In genomic region chr12:915090-915489, GRCh38 we compare ENCODE assay signal across 14 cellular contexts. TPM values are rescaled to one million over a fixed set of nuclear protein-coding genes. Genes with fewer than 3 reads are reported as not detected.
A peak's percentile ranks its signal among the peaks of the same experiment; 100 is the strongest.
DNase-seq lines count a peak whose midpoint lies in the region; ATAC-seq, FAIRE-seq and TF ChIP-seq lines count a peak whose summit lies in the region.
"Had no signal": no experiment of that assay in that cellular context is flagged by ENCODE, and none has a peak within 500 bp of the region (broad histone marks: within the 10 kb centered on the region; RNA-seq: fewer than 3 reads in every experiment).

No MANE protein-coding gene starts in this region.

- no peaks in the 10 kb centered on the region for H3K9me3 ChIP-seq in naive thymus-derived CD4-positive, alpha-beta T cell (ENCODE audit: control insufficient read depth in 2 of 3, low read length in 3 of 3)
- H3K9me3 ChIP-seq: mucosa of descending colon, thyroid gland had no signal

- H3K9me3 Mint-ChIP-seq in IgD-negative memory B cell, result no peaks in the 10 kb centered on the region
- H3K9me3 Mint-ChIP-seq in activated T-helper 17 cell treated with anti-CD3 and anti-CD28 coated beads, Interleukin-2, amount 50 U/mL, for 72 hours, result no peaks in the 10 kb centered on the region
- peaks cover 0 to 7% (median 0%) of the 10 kb centered on the region in 11 donors for H3K9me3 Mint-ChIP-seq in naive thymus-derived CD4-positive, alpha-beta T cell
- H3K9me3 Mint-ChIP-seq: brain had no signal

- no peaks in the 10 kb centered on the region for H3K27me3 Mint-ChIP-seq in IgD-negative memory B cell
- H3K27me3 Mint-ChIP-seq in activated T-helper 17 cell treated with anti-CD3 and anti-CD28 coated beads, Interleukin-2, amount 50 U/mL, for 72 hours, result no peaks in the 10 kb centered on the region
- no peaks in the 10 kb centered on the region for H3K27me3 Mint-ChIP-seq in naive thymus-derived CD4-positive, alpha-beta T cell
- H3K27me3 Mint-ChIP-seq: brain had no signal

- H3K27ac Mint-ChIP-seq in IgD-negative memory B cell, result peak overlapping the region in 2 of 3 donors; percentile 61 to 71
- peak overlapping the region; percentile 80 for H3K27ac Mint-ChIP-seq in activated T-helper 17 cell treated with anti-CD3 and anti-CD28 coated beads, Interleukin-2, amount 50 U/mL, for 72 hours
- H3K27ac Mint-ChIP-seq in naive thymus-derived CD4-positive, alpha-beta T cell, result peak overlapping the region in 8 of 9 donors; percentile 51 to 84 (median 76)

- no peaks in the 10 kb centered on the region for H3K27me3 ChIP-seq in naive thymus-derived CD4-positive, alpha-beta T cell (ENCODE audit: control insufficient read depth in 2 of 2, insufficient read depth in 2 of 2, low read length in 2 of 2)
- H3K27me3 ChIP-seq: thyroid gland had no signal

- intact Hi-C loops in naive thymus-derived CD4-positive, alpha-beta T cell (cut with micrococcal nuclease), result no loop called here

- CTCF ChIA-PET in naive thymus-derived CD4-positive, alpha-beta T cell (lab: Charles Lee), result no interaction called here

- no peak overlapping the region for H3K4me3 Mint-ChIP-seq in IgD-negative memory B cell
- no peak overlapping the region for H3K4me3 Mint-ChIP-seq in activated T-helper 17 cell treated with anti-CD3 and anti-CD28 coated beads, Interleukin-2, amount 50 U/mL, for 72 hours
- H3K4me3 Mint-ChIP-seq in naive thymus-derived CD4-positive, alpha-beta T cell, result peak overlapping the region in 2 of 10 donors; percentile 28 to 42
- H3K4me3 Mint-ChIP-seq: brain had no signal

- H3K4me1 ChIP-seq in naive thymus-derived CD4-positive, alpha-beta T cell (ENCODE audit: control insufficient read depth in 2 of 2, insufficient read depth in 2 of 2, low read length in 2 of 2), result peaks cover 0 to 6% of the 10 kb centered on the region in 2 donors
- H3K4me1 ChIP-seq: thyroid gland had no signal

- H3K36me3 Mint-ChIP-seq in IgD-negative memory B cell, result peaks cover 2% of the 10 kb centered on the region
- peaks cover 87% of the 10 kb centered on the region for H3K36me3 Mint-ChIP-seq in activated T-helper 17 cell treated with anti-CD3 and anti-CD28 coated beads, Interleukin-2, amount 50 U/mL, for 72 hours (ENCODE audit: low read depth)
- H3K36me3 Mint-ChIP-seq in naive thymus-derived CD4-positive, alpha-beta T cell, result peaks cover 6 to 48% (median 23%) of the 10 kb centered on the region in 5 donors

- no peak for FAIRE-seq in GM12891 (lab: Jason Lieb, UNC)

- POLR2A ChIA-PET in naive thymus-derived CD4-positive, alpha-beta T cell (lab: Charles Lee), result interaction anchor here (0.7 kb wide), 1 partner anchor 34 kb away, joined by 3 read pairs; the partner anchor contains the start of gene RAD52

- no peak overlapping the region for H3K27ac ChIP-seq in naive thymus-derived CD4-positive, alpha-beta T cell (ENCODE audit: low read depth, low read length)

- DNase-seq in ELF-1 (ENCODE audit: low read depth, low spot score) (peak; percentile 57), epidermal melanocyte (ENCODE audit: insufficient read length, low spot score) (no peak), GM12891 (ENCODE audit: insufficient read length, low spot score) (no peak)
- no peak for DNase-seq in naive thymus-derived CD4-positive, alpha-beta T cell
- DNase-seq in central memory CD4-positive, alpha-beta T cell, result no peak
- DNase-seq: activated CD8-positive, alpha-beta memory T cell treated with anti-CD3 and anti-CD28 coated beads, Interleukin-2, amount 50 U/mL, for 4 hours; mucosa of descending colon; NCI-H2029; T1000; thyroid gland had no signal

- H3K36me3 ChIP-seq in naive thymus-derived CD4-positive, alpha-beta T cell (ENCODE audit: control insufficient read depth in 2 of 3, insufficient read depth in 3 of 3, low read length in 3 of 3), result peaks cover 18 to 74% (median 19%) of the 10 kb centered on the region in 3 experiments

- no peak for ATAC-seq in activated T-helper 17 cell treated with anti-CD3 and anti-CD28 coated beads, Interleukin-2, amount 50 U/mL, for 72 hours (replicated peaks)
- ATAC-seq in naive thymus-derived CD4-positive, alpha-beta T cell, result peak; percentile 31
- no peak for ATAC-seq in HG02642 (IDR thresholded peaks at IDR 0.05; ENCODE audit: poor library complexity, unreplicated experiment)
- ATAC-seq: mucosa of descending colon had no signal

- TF ChIP-seq POLR2A in GM12891 (IDR thresholded peaks at IDR 0.05; ENCODE audit: low read depth, low read length), result no peak

- H3K4me3 ChIP-seq in naive thymus-derived CD4-positive, alpha-beta T cell (ENCODE audit: low read length), result no peak overlapping the region
- H3K4me3 ChIP-seq: mucosa of descending colon, thyroid gland had no signal

- peaks cover 0 to 10% (median 7%) of the 10 kb centered on the region in 3 donors for H3K4me1 Mint-ChIP-seq in IgD-negative memory B cell
- H3K4me1 Mint-ChIP-seq in activated T-helper 17 cell treated with anti-CD3 and anti-CD28 coated beads, Interleukin-2, amount 50 U/mL, for 72 hours, result peaks cover 5% of the 10 kb centered on the region
- H3K4me1 Mint-ChIP-seq in naive thymus-derived CD4-positive, alpha-beta T cell, result peaks cover 12 to 35% (median 24%) of the 10 kb centered on the region in 7 donors
- H3K4me1 Mint-ChIP-seq: brain had no signal

TF ChIP-seq in GM12891, 5 proteins besides CTCF, POLR2A, EP300 and RAD21:
- TF ChIP-seq TAF1 (IDR thresholded peaks at IDR 0.05; ENCODE audit: low read depth, low read length) (no peak), PAX5 (IDR thresholded peaks at IDR 0.05; ENCODE audit: insufficient read depth, low read length, severe bottlenecking) (no peak), SPI1 (IDR thresholded peaks at IDR 0.05; ENCODE audit: low read depth, low read length) (no peak), POU2F2 (IDR thresholded peaks at IDR 0.05; ENCODE audit: low read depth, low read length) (no peak), POLR2AphosphoS5 (IDR thresholded peaks at IDR 0.05; ENCODE audit: low read depth, low read length) (no peak)

RNA-seq across cellular contexts. Expression of gene RAD52, which starts 34.4 kb away (rescaled TPM):
- 8.8 TPM for polyA plus RNA-seq in IgD-negative memory B cell
- 1 to 10 TPM; 5.1 to 9.3 TPM for total RNA-seq in activated T-helper 17 cell treated with anti-CD3 and anti-CD28 coated beads, Interleukin-2, amount 50 U/mL, for 72 hours
- 10 to 100 TPM; 11.0 to 34.9 (median 18.3) TPM for total RNA-seq in naive thymus-derived CD4-positive, alpha-beta T cell
- polyA plus RNA-seq in naive thymus-derived CD4-positive, alpha-beta T cell, result 1 to 10 TPM; 2.8 to 4.7 TPM
- polyA plus RNA-seq in GM12891 (2012; ENCODE audit: low read depth, missing spikeins), result 3.3 TPM
